Comparison of ENCODE assay signal across 22 cellular contexts in genomic region chr14:102840801-102841528, GRCh38.
DNase-seq lines count a peak whose midpoint lies in the region; TF ChIP-seq lines count a peak whose summit lies in the region.
"Had no signal": no experiment of that assay in that cellular context is flagged by ENCODE, and none has a peak within 500 bp of the region (broad histone marks: within the 10 kb centered on the region; RNA-seq: fewer than 3 reads in every experiment).

No MANE protein-coding gene starts in this region.

- TF ChIP-seq CTCF in neural crest cell (conservative IDR thresholded peaks at IDR 0.05) (no peak), suprapubic skin (IDR thresholded peaks at IDR 0.05) (no peak)

- H3K4me3 Mint-ChIP-seq in activated CD4-positive, alpha-beta memory T cell treated with anti-CD3 and anti-CD28 coated beads for 36 hours = no peak overlapping the region
- H3K4me3 Mint-ChIP-seq in activated CD4-positive, alpha-beta memory T cell treated with anti-CD3 and anti-CD28 coated beads, Interleukin-2, amount 10 ng/mL, durations not matched to agents 7 days and 5 days = no peak overlapping the region
- H3K4me3 Mint-ChIP-seq in activated T-helper 1 cell treated with anti-CD3 and anti-CD28 coated beads, Interleukin-12 subunit alpha, Interleukin-12 subunit beta, Interleukin-2, Interleukin-4 antibody, amounts not matched to agents 30 ng/mL and 10 ng/mL and 1 ng/mL, durations not matched to agents 14 hours and 24 hours and 36 hours = no peak overlapping the region
- H3K4me3 Mint-ChIP-seq in neural crest cell = no peak overlapping the region
- H3K4me3 Mint-ChIP-seq: natural killer cell had no signal

- TF ChIP-seq POLR2A in suprapubic skin (IDR thresholded peaks at IDR 0.05) = no peak

- CTCF ChIA-PET in activated CD4-positive, alpha-beta memory T cell treated with anti-CD3 and anti-CD28 coated beads for 36 hours (lab: Charles Lee) = interaction anchor here (1.3 kb wide), 1 partner anchor 147 kb away, joined by 3 read pairs; no protein-coding TSS in a partner anchor
- CTCF ChIA-PET in activated CD4-positive, alpha-beta memory T cell treated with anti-CD3 and anti-CD28 coated beads, Interleukin-2, amount 10 ng/mL, durations not matched to agents 7 days and 5 days (lab: Charles Lee) = no interaction called here

- WGBS in suprapubic skin = 74% methylated on average over 8 of the region's 8 CpGs

- H3K27ac ChIP-seq in suprapubic skin = no peak overlapping the region
- H3K27ac ChIP-seq: adrenal gland, breast epithelium, coronary artery, prostate gland, skin epidermis had no signal

- no peak overlapping the region for H3K4me3 ChIP-seq in H7 (ENCODE audit: insufficient read depth, low read depth, low read length)
- H3K4me3 ChIP-seq in suprapubic skin = no peak overlapping the region
- H3K4me3 ChIP-seq: adrenal gland, breast epithelium, coronary artery, HAP-1, prostate gland, skin epidermis had no signal

- no peak for TF ChIP-seq EP300 in suprapubic skin (IDR thresholded peaks at IDR 0.05)

- H3K9me3 Mint-ChIP-seq in activated CD4-positive, alpha-beta memory T cell treated with anti-CD3 and anti-CD28 coated beads for 36 hours = no peaks in the 10 kb centered on the region
- no peaks in the 10 kb centered on the region for H3K9me3 Mint-ChIP-seq in activated CD4-positive, alpha-beta memory T cell treated with anti-CD3 and anti-CD28 coated beads, Interleukin-2, amount 10 ng/mL, durations not matched to agents 7 days and 5 days
- no peaks in the 10 kb centered on the region for H3K9me3 Mint-ChIP-seq in activated T-helper 1 cell treated with anti-CD3 and anti-CD28 coated beads, Interleukin-12 subunit alpha, Interleukin-12 subunit beta, Interleukin-2, Interleukin-4 antibody, amounts not matched to agents 30 ng/mL and 10 ng/mL and 1 ng/mL, durations not matched to agents 14 hours and 24 hours and 36 hours
- no peaks in the 10 kb centered on the region for H3K9me3 Mint-ChIP-seq in neural crest cell
- H3K9me3 Mint-ChIP-seq: natural killer cell had no signal

- DNase-seq in activated CD4-positive, alpha-beta memory T cell treated with anti-CD3 and anti-CD28 coated beads for 36 hours = no peak
- no peak for DNase-seq in activated CD4-positive, alpha-beta memory T cell treated with anti-CD3 and anti-CD28 coated beads, Interleukin-2, amount 10 ng/mL, durations not matched to agents 7 days and 5 days
- peak; percentile 21 for DNase-seq in H7
- no peak for DNase-seq in activated T-helper 1 cell treated with anti-CD3 and anti-CD28 coated beads, Interleukin-12 subunit alpha, Interleukin-12 subunit beta, Interleukin-2, Interleukin-4 antibody, amounts not matched to agents 30 ng/mL and 10 ng/mL and 1 ng/mL, durations not matched to agents 14 hours and 24 hours and 36 hours (ENCODE audit: low spot score)
- no peak for DNase-seq in neural crest cell (ENCODE audit: low read depth, low spot score)
- no peak for DNase-seq in suprapubic skin (ENCODE audit: low spot score in 2 of 2)
- no peak for DNase-seq in NCI-H1436 treated with DMSO at 0.1 percent for 48 hours (lab: John Stamatoyannopoulos, UW)
- no peak for DNase-seq in dedifferentiated amniotic fluid mesenchymal stem cell (ENCODE audit: extremely low spot score)
- DNase-seq: activated CD4-positive, alpha-beta T cell treated with anti-CD3 and anti-CD28 coated beads, Interleukin-2, amount 50 U/mL, for 4 hours; adrenal gland; C1 segment of cervical spinal cord; DMS 273 treated with DMSO at 0.1 percent for 48 hours; GDM1; MM.1S; natural killer cell; NCI-H1694 treated with DMSO at 0.1 percent for 48 hours; NCI-H82 had no signal

- intact Hi-C loops in activated CD4-positive, alpha-beta memory T cell treated with anti-CD3 and anti-CD28 coated beads for 36 hours (cut with micrococcal nuclease) = no loop called here
- intact Hi-C loops in activated T-helper 1 cell treated with anti-CD3 and anti-CD28 coated beads, Interleukin-12 subunit alpha, Interleukin-12 subunit beta, Interleukin-2, Interleukin-4 antibody, amounts not matched to agents 30 ng/mL and 10 ng/mL and 1 ng/mL, durations not matched to agents 14 hours and 24 hours and 36 hours (cut with micrococcal nuclease) = no loop called here

- H3K9me3 ChIP-seq in suprapubic skin = no peaks in the 10 kb centered on the region
- H3K9me3 ChIP-seq: adrenal gland, breast epithelium, HAP-1, prostate gland had no signal

- H3K36me3 ChIP-seq in H7 (replicated peaks; ENCODE audit: control insufficient read depth, insufficient read depth, low read length) = no peaks in the 10 kb centered on the region
- H3K36me3 ChIP-seq in suprapubic skin = no peaks in the 10 kb centered on the region
- H3K36me3 ChIP-seq: adrenal gland, breast epithelium, HAP-1, prostate gland had no signal

- H3K4me1 ChIP-seq in suprapubic skin = no peaks in the 10 kb centered on the region
- H3K4me1 ChIP-seq: adrenal gland, breast epithelium, HAP-1, prostate gland had no signal

- peak overlapping the region; percentile 21 for H3K27ac Mint-ChIP-seq in activated CD4-positive, alpha-beta memory T cell treated with anti-CD3 and anti-CD28 coated beads for 36 hours
- H3K27ac Mint-ChIP-seq in activated CD4-positive, alpha-beta memory T cell treated with anti-CD3 and anti-CD28 coated beads, Interleukin-2, amount 10 ng/mL, durations not matched to agents 7 days and 5 days = no peak overlapping the region
- H3K27ac Mint-ChIP-seq in activated T-helper 1 cell treated with anti-CD3 and anti-CD28 coated beads, Interleukin-12 subunit alpha, Interleukin-12 subunit beta, Interleukin-2, Interleukin-4 antibody, amounts not matched to agents 30 ng/mL and 10 ng/mL and 1 ng/mL, durations not matched to agents 14 hours and 24 hours and 36 hours = peak overlapping the region; percentile 10
- peak overlapping the region; percentile 81 for H3K27ac Mint-ChIP-seq in neural crest cell (ENCODE audit: unreplicated experiment)
- H3K27ac Mint-ChIP-seq: natural killer cell had no signal

- H3K27me3 ChIP-seq in H7 (ENCODE audit: control insufficient read depth, insufficient read depth, low read length) = no peaks in the 10 kb centered on the region
- H3K27me3 ChIP-seq in suprapubic skin = no peaks in the 10 kb centered on the region
- H3K27me3 ChIP-seq: adrenal gland, breast epithelium had no signal

- H3K36me3 Mint-ChIP-seq in activated CD4-positive, alpha-beta memory T cell treated with anti-CD3 and anti-CD28 coated beads for 36 hours = peaks cover 21% of the 10 kb centered on the region
- peaks cover 10% of the 10 kb centered on the region for H3K36me3 Mint-ChIP-seq in activated CD4-positive, alpha-beta memory T cell treated with anti-CD3 and anti-CD28 coated beads, Interleukin-2, amount 10 ng/mL, durations not matched to agents 7 days and 5 days (ENCODE audit: low read depth)
- H3K36me3 Mint-ChIP-seq in activated T-helper 1 cell treated with anti-CD3 and anti-CD28 coated beads, Interleukin-12 subunit alpha, Interleukin-12 subunit beta, Interleukin-2, Interleukin-4 antibody, amounts not matched to agents 30 ng/mL and 10 ng/mL and 1 ng/mL, durations not matched to agents 14 hours and 24 hours and 36 hours (ENCODE audit: low read depth) = peaks cover 30% of the 10 kb centered on the region
- no peaks in the 10 kb centered on the region for H3K36me3 Mint-ChIP-seq in neural crest cell (ENCODE audit: low read depth)
- H3K36me3 Mint-ChIP-seq: natural killer cell had no signal

- POLR2A ChIA-PET in activated CD4-positive, alpha-beta memory T cell treated with anti-CD3 and anti-CD28 coated beads for 36 hours (lab: Charles Lee) = no interaction called here
- POLR2A ChIA-PET in activated CD4-positive, alpha-beta memory T cell treated with anti-CD3 and anti-CD28 coated beads, Interleukin-2, amount 10 ng/mL, durations not matched to agents 7 days and 5 days (lab: Charles Lee) = interaction anchor here (1.1 kb wide), 1 partner anchor 22 kb away, joined by 4 read pairs; no protein-coding TSS in a partner anchor

- no peaks in the 10 kb centered on the region for H3K27me3 Mint-ChIP-seq in activated CD4-positive, alpha-beta memory T cell treated with anti-CD3 and anti-CD28 coated beads for 36 hours
- no peaks in the 10 kb centered on the region for H3K27me3 Mint-ChIP-seq in activated CD4-positive, alpha-beta memory T cell treated with anti-CD3 and anti-CD28 coated beads, Interleukin-2, amount 10 ng/mL, durations not matched to agents 7 days and 5 days
- H3K27me3 Mint-ChIP-seq in activated T-helper 1 cell treated with anti-CD3 and anti-CD28 coated beads, Interleukin-12 subunit alpha, Interleukin-12 subunit beta, Interleukin-2, Interleukin-4 antibody, amounts not matched to agents 30 ng/mL and 10 ng/mL and 1 ng/mL, durations not matched to agents 14 hours and 24 hours and 36 hours (ENCODE audit: insufficient read depth) = no peaks in the 10 kb centered on the region
- H3K27me3 Mint-ChIP-seq in neural crest cell (ENCODE audit: low read depth) = no peaks in the 10 kb centered on the region

- peaks cover 3% of the 10 kb centered on the region for H3K4me1 Mint-ChIP-seq in activated CD4-positive, alpha-beta memory T cell treated with anti-CD3 and anti-CD28 coated beads for 36 hours (ENCODE audit: low read depth)
- no peaks in the 10 kb centered on the region for H3K4me1 Mint-ChIP-seq in activated CD4-positive, alpha-beta memory T cell treated with anti-CD3 and anti-CD28 coated beads, Interleukin-2, amount 10 ng/mL, durations not matched to agents 7 days and 5 days
- H3K4me1 Mint-ChIP-seq in activated T-helper 1 cell treated with anti-CD3 and anti-CD28 coated beads, Interleukin-12 subunit alpha, Interleukin-12 subunit beta, Interleukin-2, Interleukin-4 antibody, amounts not matched to agents 30 ng/mL and 10 ng/mL and 1 ng/mL, durations not matched to agents 14 hours and 24 hours and 36 hours (ENCODE audit: low read depth) = peaks cover 9% of the 10 kb centered on the region
- peaks cover 18% of the 10 kb centered on the region for H3K4me1 Mint-ChIP-seq in neural crest cell
